28 cellular contexts compared by ENCODE assay signal in the genomic region with DNA sequence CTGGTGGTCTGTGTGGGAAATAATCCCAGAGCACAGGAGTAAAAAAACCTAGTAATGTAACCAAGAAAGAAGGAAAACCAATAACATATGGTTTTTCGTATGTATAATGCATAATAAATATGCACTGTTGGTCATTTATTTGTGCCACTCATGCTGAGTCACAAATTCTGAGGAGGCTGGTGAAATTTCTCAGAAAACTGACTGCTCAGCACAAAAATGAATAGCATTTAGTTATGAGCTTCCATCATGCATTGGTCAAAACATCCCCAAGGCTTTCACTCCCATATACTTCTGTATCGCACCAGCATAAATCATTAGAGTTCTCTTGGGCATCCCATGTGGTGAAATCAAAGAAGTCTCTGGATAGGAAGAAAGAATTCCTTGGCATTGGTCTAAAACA.
"Had no signal": no experiment of that assay in that cellular context is flagged by ENCODE, and none has a peak within 500 bp of the region (broad histone marks: within the 10 kb centered on the region; RNA-seq: fewer than 3 reads in every experiment).

No MANE protein-coding gene starts in this region.

- H3K27me3 ChIP-seq: colonic mucosa, dorsolateral prefrontal cortex, esophagus muscularis mucosa, esophagus squamous epithelium, foreskin keratinocyte, gastrocnemius medialis, gastroesophageal sphincter, heart left ventricle, heart right ventricle had no signal

- DNase-seq: colonic mucosa; cortex of kidney; dermis blood vessel endothelial cell; dorsolateral prefrontal cortex; effector CD4-positive, alpha-beta T cell; effector CD8-positive, alpha-beta T cell; effector memory CD4-positive, alpha-beta T cell; effector memory CD8-positive, alpha-beta T cell; endodermal cell; erythroblast; esophagus squamous epithelium; foreskin fibroblast; foreskin keratinocyte; foreskin melanocyte; gastrocnemius medialis; glutamatergic neuron; head of caudate nucleus; heart left ventricle; heart right ventricle had no signal

- H3K4me3 ChIP-seq: colonic mucosa, coronary artery, dorsolateral prefrontal cortex, esophagus muscularis mucosa, esophagus squamous epithelium, gastrocnemius medialis, gastroesophageal sphincter, heart left ventricle, heart right ventricle had no signal

- ATAC-seq: effector memory CD8-positive, alpha-beta T cell; esophagus mucosa; foreskin keratinocyte; gastrocnemius medialis; gastroesophageal sphincter; heart left ventricle; heart right ventricle had no signal

- H3K4me1 ChIP-seq: colonic mucosa, esophagus muscularis mucosa, esophagus squamous epithelium, foreskin keratinocyte, gastrocnemius medialis, gastroesophageal sphincter, heart left ventricle, heart right ventricle had no signal

- H3K9me3 ChIP-seq: colonic mucosa, esophagus muscularis mucosa, esophagus squamous epithelium, gastrocnemius medialis, gastroesophageal sphincter had no signal

- FAIRE-seq: colon, endometrium, endothelial cell of umbilical vein, frontal cortex had no signal

- H3K36me3 ChIP-seq: colonic mucosa, esophagus muscularis mucosa, esophagus squamous epithelium, gastrocnemius medialis, gastroesophageal sphincter, heart left ventricle, heart right ventricle had no signal

- H3K27ac ChIP-seq: colonic mucosa, coronary artery, dorsolateral prefrontal cortex, epithelial cell of prostate, esophagus muscularis mucosa, esophagus squamous epithelium, foreskin keratinocyte, gastrocnemius medialis, gastroesophageal sphincter, heart left ventricle, heart right ventricle had no signal
